1 cellular context compared by ENCODE assay signal in the genomic region with DNA sequence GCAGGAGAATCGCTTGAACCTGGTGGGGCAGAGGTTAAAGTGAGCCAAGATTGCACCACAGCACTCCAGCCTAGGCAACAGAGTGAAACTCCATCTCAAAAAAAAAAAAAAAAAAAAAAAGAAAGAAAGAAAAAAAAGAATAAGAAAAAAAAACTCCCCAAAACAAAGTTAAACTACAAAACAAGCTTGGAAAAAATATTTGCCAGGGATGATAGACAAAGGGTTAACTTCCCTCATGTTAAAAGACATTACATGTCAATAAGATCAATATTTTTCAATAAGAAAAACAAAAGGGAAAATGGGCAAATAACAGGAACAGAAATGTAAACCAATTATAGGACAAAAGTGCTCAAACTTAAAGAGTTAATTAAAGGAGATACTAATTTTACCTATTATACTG.
TF ChIP-seq lines count a peak whose summit lies in the region.

No MANE protein-coding gene starts in this region.

TF ChIP-seq in SK-N-SH, 30 proteins besides CTCF, POLR2A, EP300 and RAD21 (continued from another document):
- TF ChIP-seq, protein P1, sequence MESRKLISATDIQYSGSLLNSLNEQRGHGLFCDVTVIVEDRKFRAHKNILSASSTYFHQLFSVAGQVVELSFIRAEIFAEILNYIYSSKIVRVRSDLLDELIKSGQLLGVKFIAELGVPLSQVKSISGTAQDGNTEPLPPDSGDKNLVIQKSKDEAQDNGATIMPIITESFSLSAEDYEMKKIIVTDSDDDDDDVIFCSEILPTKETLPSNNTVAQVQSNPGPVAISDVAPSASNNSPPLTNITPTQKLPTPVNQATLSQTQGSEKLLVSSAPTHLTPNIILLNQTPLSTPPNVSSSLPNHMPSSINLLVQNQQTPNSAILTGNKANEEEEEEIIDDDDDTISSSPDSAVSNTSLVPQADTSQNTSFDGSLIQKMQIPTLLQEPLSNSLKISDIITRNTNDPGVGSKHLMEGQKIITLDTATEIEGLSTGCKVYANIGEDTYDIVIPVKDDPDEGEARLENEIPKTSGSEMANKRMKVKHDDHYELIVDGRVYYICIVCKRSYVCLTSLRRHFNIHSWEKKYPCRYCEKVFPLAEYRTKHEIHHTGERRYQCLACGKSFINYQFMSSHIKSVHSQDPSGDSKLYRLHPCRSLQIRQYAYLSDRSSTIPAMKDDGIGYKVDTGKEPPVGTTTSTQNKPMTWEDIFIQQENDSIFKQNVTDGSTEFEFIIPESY (IDR thresholded peaks at IDR 0.05; ENCODE audit: borderline replicate concordance, low read depth), result no peak
- TF ChIP-seq, protein P2, sequence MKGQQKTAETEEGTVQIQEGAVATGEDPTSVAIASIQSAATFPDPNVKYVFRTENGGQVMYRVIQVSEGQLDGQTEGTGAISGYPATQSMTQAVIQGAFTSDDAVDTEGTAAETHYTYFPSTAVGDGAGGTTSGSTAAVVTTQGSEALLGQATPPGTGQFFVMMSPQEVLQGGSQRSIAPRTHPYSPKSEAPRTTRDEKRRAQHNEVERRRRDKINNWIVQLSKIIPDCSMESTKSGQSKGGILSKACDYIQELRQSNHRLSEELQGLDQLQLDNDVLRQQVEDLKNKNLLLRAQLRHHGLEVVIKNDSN (IDR thresholded peaks at IDR 0.05; ENCODE audit: borderline replicate concordance, low read depth), result no peak
- TF ChIP-seq, protein P3, sequence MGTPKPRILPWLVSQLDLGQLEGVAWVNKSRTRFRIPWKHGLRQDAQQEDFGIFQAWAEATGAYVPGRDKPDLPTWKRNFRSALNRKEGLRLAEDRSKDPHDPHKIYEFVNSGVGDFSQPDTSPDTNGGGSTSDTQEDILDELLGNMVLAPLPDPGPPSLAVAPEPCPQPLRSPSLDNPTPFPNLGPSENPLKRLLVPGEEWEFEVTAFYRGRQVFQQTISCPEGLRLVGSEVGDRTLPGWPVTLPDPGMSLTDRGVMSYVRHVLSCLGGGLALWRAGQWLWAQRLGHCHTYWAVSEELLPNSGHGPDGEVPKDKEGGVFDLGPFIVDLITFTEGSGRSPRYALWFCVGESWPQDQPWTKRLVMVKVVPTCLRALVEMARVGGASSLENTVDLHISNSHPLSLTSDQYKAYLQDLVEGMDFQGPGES (IDR thresholded peaks at IDR 0.05; ENCODE audit: low read depth, low read length), result no peak
- TF ChIP-seq NRF1 (IDR thresholded peaks at IDR 0.05; ENCODE audit: low read depth, low read length) (no peak), ELF1 (IDR thresholded peaks at IDR 0.05) (no peak), MXI1 (IDR thresholded peaks at IDR 0.05; ENCODE audit: low read depth, low read length) (no peak), RXRA (IDR thresholded peaks at IDR 0.05; ENCODE audit: borderline replicate concordance, low read depth) (no peak), TEAD4 (IDR thresholded peaks at IDR 0.05; ENCODE audit: borderline replicate concordance, insufficient read depth) (no peak), SMC3 (IDR thresholded peaks at IDR 0.05; ENCODE audit: low read depth, low read length) (no peak), GABPA (IDR thresholded peaks at IDR 0.05; ENCODE audit: low read depth) (no peak), SIN3A (IDR thresholded peaks at IDR 0.05; ENCODE audit: borderline replicate concordance, low read depth, low read length) (no peak)
- TF ChIP-seq, protein P4, sequence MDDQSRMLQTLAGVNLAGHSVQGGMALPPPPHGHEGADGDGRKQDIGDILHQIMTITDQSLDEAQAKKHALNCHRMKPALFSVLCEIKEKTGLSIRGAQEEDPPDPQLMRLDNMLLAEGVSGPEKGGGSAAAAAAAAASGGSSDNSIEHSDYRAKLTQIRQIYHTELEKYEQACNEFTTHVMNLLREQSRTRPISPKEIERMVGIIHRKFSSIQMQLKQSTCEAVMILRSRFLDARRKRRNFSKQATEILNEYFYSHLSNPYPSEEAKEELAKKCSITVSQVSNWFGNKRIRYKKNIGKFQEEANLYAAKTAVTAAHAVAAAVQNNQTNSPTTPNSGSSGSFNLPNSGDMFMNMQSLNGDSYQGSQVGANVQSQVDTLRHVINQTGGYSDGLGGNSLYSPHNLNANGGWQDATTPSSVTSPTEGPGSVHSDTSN (IDR thresholded peaks at IDR 0.05), result no peak
